Comparison of ENCODE assay signal across 33 cellular contexts in genomic region chr5:6154216-6154615, GRCh38.
"Had no signal": no experiment of that assay in that cellular context is flagged by ENCODE, and none has a peak within 500 bp of the region (broad histone marks: within the 10 kb centered on the region; RNA-seq: fewer than 3 reads in every experiment).

No MANE protein-coding gene starts in this region.

- H3K36me3 ChIP-seq: MG63, SJCRH30 had no signal

- H3K4me1 ChIP-seq: SJCRH30 had no signal

- H3K27ac ChIP-seq: PC-9, RWPE1, SJCRH30 had no signal

- FAIRE-seq: RCC 7860 had no signal

- H2AFZ ChIP-seq: PC-9 had no signal

- DNase-seq: Karpas-422, MG63, NCI-H1048, NCI-H1092 treated with DMSO at 0.1 percent for 48 hours, NCI-H1105 treated with DMSO at 0.1 percent for 48 hours, NCI-H1417, NCI-H1436, NCI-H146, NCI-H1694, NCI-H187, NCI-H1930, NCI-H2029 treated with DMSO at 0.1 percent for 48 hours, NCI-H2081 treated with DMSO at 0.1 percent for 48 hours, NCI-H2107, NCI-H2171, NCI-H2227 treated with DMSO at 0.1 percent for 48 hours, NCI-H345, NCI-H446, NCI-H510A treated with DMSO at 0.1 percent for 48 hours, NCI-H524 treated with DMSO at 0.1 percent for 48 hours, NCI-H526 treated with DMSO at 0.1 percent for 48 hours, NCI-H774, PC-9, SHP77, SIG-M5, SJCRH30, SK-N-SH, SW 1271, T-helper 1 cell had no signal

- H3K4me2 ChIP-seq: PC-9, SK-N-SH had no signal

- ATAC-seq: Panc1, Right ventricle myocardium inferior had no signal

- H3K9me3 ChIP-seq: MG63, SJCRH30, SK-N-SH had no signal

- H3K4me3 ChIP-seq: MG63, PC-9, SJCRH30 had no signal

- H3K9ac ChIP-seq: SK-N-SH had no signal

- H3K27me3 ChIP-seq: MG63, SJCRH30 had no signal
